ENCODE assay signal across 18 cellular contexts in the genomic region with DNA sequence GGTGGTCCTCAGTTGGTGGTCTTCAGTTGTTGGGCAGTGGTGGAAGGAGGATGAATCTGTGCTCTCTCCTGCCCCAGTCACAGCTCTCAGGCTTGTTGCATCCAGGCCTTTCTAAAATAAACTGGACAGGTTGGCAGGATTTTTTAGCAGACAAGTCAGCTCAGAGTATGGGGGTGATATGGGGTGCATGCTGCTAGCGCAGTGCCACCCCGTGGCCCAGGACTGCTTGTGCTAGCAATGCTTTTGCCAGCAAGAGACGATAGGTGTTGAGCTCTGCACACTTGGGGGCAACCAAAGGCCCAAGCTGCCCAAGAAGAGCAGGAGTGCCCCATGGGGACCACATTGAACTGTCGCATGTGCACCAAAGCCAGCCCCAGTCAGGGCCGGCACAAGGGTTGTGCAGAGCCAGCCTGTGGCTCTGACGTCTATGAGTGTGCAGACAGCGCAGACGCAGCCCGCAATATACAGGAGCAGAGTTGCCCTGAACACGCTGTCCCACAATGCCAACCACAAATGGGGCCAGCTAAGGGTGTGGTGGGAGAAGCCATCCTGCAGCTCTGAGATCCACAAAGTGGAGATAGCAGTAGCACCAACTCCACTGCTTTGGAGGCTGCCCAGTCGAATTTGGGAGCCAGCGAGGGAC.
"Had no signal": no experiment of that assay in that cellular context is flagged by ENCODE, and none has a peak within 500 bp of the region (broad histone marks: within the 10 kb centered on the region; RNA-seq: fewer than 3 reads in every experiment).

No MANE protein-coding gene starts in this region.

- H3K27me3 ChIP-seq: esophagus muscularis mucosa, neural progenitor cell, ovary, spleen had no signal

- H3K27me3 Mint-ChIP-seq: activated CD8-positive, alpha-beta T cell treated with anti-CD3 and anti-CD28 coated beads for 36 hours; activated naive CD8-positive, alpha-beta T cell had no signal

- H3K9me3 Mint-ChIP-seq: activated CD8-positive, alpha-beta T cell treated with anti-CD3 and anti-CD28 coated beads for 36 hours; naive B cell; neural progenitor cell had no signal

- H3K4me2 ChIP-seq: neural progenitor cell had no signal

- H3K36me3 Mint-ChIP-seq: naive B cell, neural progenitor cell had no signal

- H3K4me3 ChIP-seq: coronary artery, esophagus muscularis mucosa, lung, neural progenitor cell, ovary, spleen, thoracic aorta had no signal

- DNase-seq: activated CD4-positive, alpha-beta T cell treated with anti-CD3 and anti-CD28 coated beads for 48 hours; activated CD8-positive, alpha-beta memory T cell treated with anti-CD3 and anti-CD28 coated beads, Interleukin-2, amount 50 U/mL, for 4 hours; activated CD8-positive, alpha-beta T cell treated with anti-CD3 and anti-CD28 coated beads for 36 hours; activated gamma-delta T cell; activated T-cell treated with anti-CD3 and anti-CD28 coated beads, Interleukin-2, amount 50 U/mL, for 48 hours; amniotic stem cell; central memory CD4-positive, alpha-beta T cell; islet precursor cell; naive B cell; ovary; spleen; stimulated activated CD4-positive, alpha-beta T cell treated with anti-CD3 and anti-CD28 coated beads, Interleukin-1b, Interleukin-23, amount 100 ng/mL, for 48 hours had no signal

- H3K27ac Mint-ChIP-seq: activated CD8-positive, alpha-beta T cell treated with anti-CD3 and anti-CD28 coated beads for 36 hours; activated naive CD8-positive, alpha-beta T cell; neural progenitor cell had no signal

- H3K9ac ChIP-seq: neural progenitor cell had no signal

- H3K9me3 ChIP-seq: esophagus muscularis mucosa, ovary, spleen, thoracic aorta had no signal

- H2AFZ ChIP-seq: neural progenitor cell had no signal

- H3K27ac ChIP-seq: coronary artery, esophagus muscularis mucosa, neural progenitor cell, ovary, spleen, thoracic aorta had no signal

- H3K36me3 ChIP-seq: esophagus muscularis mucosa, neural progenitor cell, ovary, spleen, thoracic aorta had no signal

- H3K4me1 ChIP-seq: esophagus muscularis mucosa, neural progenitor cell, spleen had no signal

- H3K4me3 Mint-ChIP-seq: activated CD8-positive, alpha-beta T cell treated with anti-CD3 and anti-CD28 coated beads for 36 hours; activated naive CD8-positive, alpha-beta T cell; naive B cell; neural progenitor cell had no signal

- H3K4me1 Mint-ChIP-seq: naive B cell, neural progenitor cell had no signal
